8 cellular contexts compared by ENCODE assay signal in the genomic region with DNA sequence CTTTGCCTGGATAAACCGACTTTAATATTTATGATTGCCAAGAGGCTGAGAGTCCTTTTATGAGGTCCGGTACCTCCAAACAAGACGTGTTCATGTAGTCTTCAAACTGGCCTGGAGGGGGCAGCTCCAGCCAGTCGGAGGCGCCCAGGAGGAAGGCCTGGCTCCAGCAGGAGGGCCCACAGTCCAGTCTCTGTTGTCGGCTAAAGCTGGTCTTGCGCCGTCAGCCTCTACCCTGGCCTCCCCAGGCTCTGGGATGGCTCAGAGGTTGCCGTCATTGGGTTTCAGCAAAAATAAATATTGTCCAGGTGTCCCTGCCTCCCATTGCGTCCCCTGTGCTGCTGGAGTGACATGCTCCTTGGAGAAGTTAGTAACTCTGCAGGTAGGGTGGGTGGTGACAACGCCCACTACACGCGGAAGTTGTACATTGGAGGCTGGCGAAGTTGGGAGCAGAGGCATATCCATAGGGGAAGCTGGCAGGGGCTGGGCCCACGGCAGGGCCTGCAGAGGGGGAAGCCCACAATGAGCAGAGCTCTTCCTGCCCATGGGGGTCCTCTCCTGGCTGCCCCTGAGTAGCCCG. TPM values are rescaled to one million over a fixed set of nuclear protein-coding genes. Genes with fewer than 3 reads are reported as not detected.
DNase-seq lines count a peak whose midpoint lies in the region; ATAC-seq, FAIRE-seq and TF ChIP-seq lines count a peak whose summit lies in the region.

No MANE protein-coding gene starts in this region.

- no peak for TF ChIP-seq POLR2A in H54 (IDR thresholded peaks at IDR 0.05; ENCODE audit: low read depth, low read length)

- peak overlapping the region; percentile 88 for H3K4me3 Mint-ChIP-seq in T-helper 17 cell
- peak overlapping the region; percentile 69 for H3K4me3 Mint-ChIP-seq in stimulated activated effector memory CD8-positive, alpha-beta T cell treated with anti-CD3 and anti-CD28 coated beads, Interleukin-12 subunit alpha, Interleukin-12 subunit beta, amount 100 ng/mL, for 72 hours

- ATAC-seq in T-helper 17 cell (peak; percentile 50), GM21737 (IDR thresholded peaks at IDR 0.05; ENCODE audit: unreplicated experiment) (no peak)
- ATAC-seq in stimulated activated effector memory CD8-positive, alpha-beta T cell treated with anti-CD3 and anti-CD28 coated beads, Interleukin-12 subunit alpha, Interleukin-12 subunit beta, amount 100 ng/mL, for 72 hours, result peak; percentile 64

- H3K9me3 ChIP-seq in T-helper 17 cell (ENCODE audit: control insufficient read depth, low read length, poor library complexity, severe bottlenecking), result no peaks in the 10 kb centered on the region

- H3K9me3 Mint-ChIP-seq in stimulated activated effector memory CD8-positive, alpha-beta T cell treated with anti-CD3 and anti-CD28 coated beads, Interleukin-12 subunit alpha, Interleukin-12 subunit beta, amount 100 ng/mL, for 72 hours, result no peaks in the 10 kb centered on the region

- peaks cover 17% of the 10 kb centered on the region for H3K4me1 Mint-ChIP-seq in T-helper 17 cell
- H3K4me1 Mint-ChIP-seq in stimulated activated effector memory CD8-positive, alpha-beta T cell treated with anti-CD3 and anti-CD28 coated beads, Interleukin-12 subunit alpha, Interleukin-12 subunit beta, amount 100 ng/mL, for 72 hours, result peaks cover 32% of the 10 kb centered on the region

- FAIRE-seq in H54 (lab: Jason Lieb, UNC), result no peak

- peak overlapping the region; percentile 54 for H3K27ac Mint-ChIP-seq in T-helper 17 cell
- H3K27ac Mint-ChIP-seq in stimulated activated effector memory CD8-positive, alpha-beta T cell treated with anti-CD3 and anti-CD28 coated beads, Interleukin-12 subunit alpha, Interleukin-12 subunit beta, amount 100 ng/mL, for 72 hours, result peak overlapping the region; percentile 40

- peak; percentile 84 for DNase-seq in EH (ENCODE audit: low read depth)
- DNase-seq in H54 (ENCODE audit: insufficient read length, low spot score), result peak; percentile 59
- DNase-seq in NCI-H1417 (lab: John Stamatoyannopoulos, UW), result peak; percentile 27 to 73 (median 63)
- no peak for DNase-seq in T-helper 17 cell
- DNase-seq in dermis microvascular lymphatic vessel endothelial cell (ENCODE audit: low read depth in 2 of 2), result peak; percentile 65 to 87
- peak; percentile 94 for DNase-seq in left kidney (ENCODE audit: low read depth, low spot score)
- no peak for DNase-seq in stimulated activated effector memory CD8-positive, alpha-beta T cell treated with anti-CD3 and anti-CD28 coated beads, Interleukin-12 subunit alpha, Interleukin-12 subunit beta, amount 100 ng/mL, for 72 hours (ENCODE audit: low spot score in 2 of 2)

- H3K27me3 Mint-ChIP-seq in T-helper 17 cell, result no peaks in the 10 kb centered on the region

- no peaks in the 10 kb centered on the region for H3K36me3 Mint-ChIP-seq in T-helper 17 cell (ENCODE audit: low read depth)
- H3K36me3 Mint-ChIP-seq in stimulated activated effector memory CD8-positive, alpha-beta T cell treated with anti-CD3 and anti-CD28 coated beads, Interleukin-12 subunit alpha, Interleukin-12 subunit beta, amount 100 ng/mL, for 72 hours, result no peaks in the 10 kb centered on the region

RNA-seq across cellular contexts. Expression of gene SLC25A1, which starts 1.0 kb away (rescaled TPM):
- total RNA-seq in T-helper 17 cell (10 to 100 TPM; 18.4 to 21.3 TPM), dermis microvascular lymphatic vessel endothelial cell (68.5 and 70.0 TPM in 2 replicates)

RNA-seq across cellular contexts. Expression of gene GSC2, which starts 29.5 kb away (rescaled TPM):
- total RNA-seq in T-helper 17 cell (not detected), dermis microvascular lymphatic vessel endothelial cell (not detected in 2 replicates)

RNA-seq across cellular contexts. Expression of gene ESS2, which starts 35.1 kb away (rescaled TPM):
- total RNA-seq in T-helper 17 cell (10 to 100 TPM; 34.7 to 46.5 TPM), dermis microvascular lymphatic vessel endothelial cell (4.2 and 6.3 TPM in 2 replicates)

RNA-seq across cellular contexts. Expression of gene TSSK2, which starts 48.5 kb away (rescaled TPM):
- under 1 TPM; 0.20 to 0.29 TPM for total RNA-seq in T-helper 17 cell
- not detected in 2 replicates for total RNA-seq in dermis microvascular lymphatic vessel endothelial cell

RNA-seq across cellular contexts. Expression of gene DGCR2, which starts 57.3 kb away (rescaled TPM):
- total RNA-seq in T-helper 17 cell (10 to 100 TPM; 37.7 TPM), dermis microvascular lymphatic vessel endothelial cell (30.2 and 43.7 TPM in 2 replicates)

Comparison
In these comparisons a context has a peak if more than half of its experiments do, and no peak if none do; other contexts are left out.
1. DNase-seq: peak in EH (single experiment), H54 (single experiment), NCI-H1417 (3 of 3), dermis microvascular lymphatic vessel endothelial cell (2 of 2) and left kidney (single experiment); none in T-helper 17 cell (0 of 3) and stimulated activated effector memory CD8-positive, alpha-beta T cell treated with anti-CD3 and anti-CD28 coated beads, Interleukin-12 subunit alpha, Interleukin-12 subunit beta, amount 100 ng/mL, for 72 hours (0 of 2).